In genomic region chr11:32891657-32892354, GRCh38 we compare ENCODE assay signal across 1 cellular context.
TF ChIP-seq lines count a peak whose summit lies in the region.

No MANE protein-coding gene starts in this region.

TF ChIP-seq in GM23338, 12 proteins besides CTCF, POLR2A, EP300 and RAD21:
- no peak for TF ChIP-seq ZNF462 (CRISPR knock-in tag; IDR thresholded peaks at IDR 0.05)
- TF ChIP-seq EZH2 (IDR thresholded peaks at IDR 0.05; ENCODE audit: low read depth, unreplicated experiment) = no peak
- no peak for TF ChIP-seq CREB1 (CRISPR knock-in tag; IDR thresholded peaks at IDR 0.05; ENCODE audit: low read depth)
- no peak for TF ChIP-seq ETS1 (IDR thresholded peaks at IDR 0.05)
- no peak for TF ChIP-seq REST (IDR thresholded peaks at IDR 0.05; ENCODE audit: unreplicated experiment)
- no peak for TF ChIP-seq ZNF331 (CRISPR knock-in tag; IDR thresholded peaks at IDR 0.05; ENCODE audit: low read depth)
- no peak for TF ChIP-seq JUNB (IDR thresholded peaks at IDR 0.05; ENCODE audit: unreplicated experiment)
- no peak for TF ChIP-seq EZH2phosphoT487 (IDR thresholded peaks at IDR 0.05; ENCODE audit: unreplicated experiment)
- TF ChIP-seq STAT1 (IDR thresholded peaks at IDR 0.05; ENCODE audit: unreplicated experiment) = no peak
- TF ChIP-seq POLR2AphosphoS5 (IDR thresholded peaks at IDR 0.05; ENCODE audit: low read depth) = no peak; the same call in 1 of the 2 replicates
